25 cellular contexts compared by ENCODE assay signal in genomic region chr17:82901356-82901755, GRCh38.
"Had no signal": no experiment of that assay in that cellular context is flagged by ENCODE, and none has a peak within 500 bp of the region (broad histone marks: within the 10 kb centered on the region; RNA-seq: fewer than 3 reads in every experiment).

No MANE protein-coding gene starts in this region.

- H3K27me3 ChIP-seq: ascending aorta, esophagus muscularis mucosa, gastrocnemius medialis, stomach, suprapubic skin, transverse colon had no signal

- DNase-seq: activated CD4-positive, alpha-beta T cell treated with anti-CD3 and anti-CD28 coated beads, Interleukin-2, amount 10 ng/mL, durations not matched to agents 7 days and 5 days; activated CD4-positive, CD25-positive, alpha-beta regulatory T cell treated with anti-CD3 and anti-CD28 coated beads, Interleukin-2, amount 50 U/mL, for 72 hours; activated CD8-positive, alpha-beta memory T cell treated with anti-CD3 and anti-CD28 coated beads, Interleukin-2, amount 10 ng/mL, durations not matched to agents 7 days and 5 days; activated CD8-positive, alpha-beta T cell treated with anti-CD3 and anti-CD28 coated beads for 36 hours; activated gamma-delta T cell; activated naive CD4-positive, alpha-beta T cell treated with anti-CD3 and anti-CD28 coated beads, Interleukin-2, amount 50 U/mL, for 16 hours; activated naive CD8-positive, alpha-beta T cell treated with anti-CD3 and anti-CD28 coated beads, Interleukin-2, amount 50 U/mL, for 24 hours; activated T-cell treated with anti-CD3 and anti-CD28 coated beads for 4 hours; gastrocnemius medialis; head of caudate nucleus; lower lobe of right lung; naive thymus-derived CD4-positive, alpha-beta T cell; stomach; T-cell; transverse colon; WERI-Rb-1 had no signal

- H3K36me3 ChIP-seq: transverse colon had no signal

- H3K27ac Mint-ChIP-seq: activated CD4-positive, alpha-beta T cell treated with anti-CD3 and anti-CD28 coated beads, Interleukin-2, amount 10 ng/mL, durations not matched to agents 7 days and 5 days; activated CD8-positive, alpha-beta memory T cell treated with anti-CD3 and anti-CD28 coated beads, Interleukin-2, amount 10 ng/mL, durations not matched to agents 7 days and 5 days; activated CD8-positive, alpha-beta T cell treated with anti-CD3 and anti-CD28 coated beads for 36 hours; activated naive CD8-positive, alpha-beta T cell treated with anti-CD3 and anti-CD28 coated beads, Interleukin-2, amount 50 U/mL, for 24 hours; progenitor cell of endocrine pancreas; stimulated activated memory B cell treated with anti-CD40 and anti-IgM and Interleukin-4, amounts not matched to agents 10 μg/mL and 1 μg/mL and 100 μg/mL, for 72 hours; T-cell; T-helper 2 cell treated with Interferon-gamma antibody and Interleukin-4, amounts not matched to agents 5 μg/mL and 100 μg/mL, for 36 hours had no signal

- H3K4me1 Mint-ChIP-seq: neural crest cell; stimulated activated memory B cell treated with anti-CD40 and anti-IgM and Interleukin-4, amounts not matched to agents 10 μg/mL and 1 μg/mL and 100 μg/mL, for 72 hours had no signal

- H3K27ac ChIP-seq: ascending aorta, coronary artery, esophagus muscularis mucosa, lower lobe of right lung, stomach, suprapubic skin, transverse colon, WERI-Rb-1 had no signal

- H3K9me3 ChIP-seq: ascending aorta, esophagus muscularis mucosa, gastrocnemius medialis, lower lobe of right lung, stomach, suprapubic skin, transverse colon had no signal

- H3K27me3 Mint-ChIP-seq: activated CD4-positive, alpha-beta T cell treated with anti-CD3 and anti-CD28 coated beads, Interleukin-2, amount 10 ng/mL, durations not matched to agents 7 days and 5 days; activated CD8-positive, alpha-beta memory T cell treated with anti-CD3 and anti-CD28 coated beads, Interleukin-2, amount 10 ng/mL, durations not matched to agents 7 days and 5 days; activated CD8-positive, alpha-beta T cell treated with anti-CD3 and anti-CD28 coated beads for 36 hours; activated naive CD8-positive, alpha-beta T cell treated with anti-CD3 and anti-CD28 coated beads, Interleukin-2, amount 50 U/mL, for 24 hours; central memory CD8-positive, alpha-beta T cell; naive thymus-derived CD4-positive, alpha-beta T cell; progenitor cell of endocrine pancreas; stimulated activated memory B cell treated with anti-CD40 and anti-IgM and Interleukin-4, amounts not matched to agents 10 μg/mL and 1 μg/mL and 100 μg/mL, for 72 hours; T-cell had no signal

- H3K4me3 Mint-ChIP-seq: activated CD4-positive, alpha-beta T cell treated with anti-CD3 and anti-CD28 coated beads, Interleukin-2, amount 10 ng/mL, durations not matched to agents 7 days and 5 days; activated CD8-positive, alpha-beta memory T cell treated with anti-CD3 and anti-CD28 coated beads, Interleukin-2, amount 10 ng/mL, durations not matched to agents 7 days and 5 days; activated CD8-positive, alpha-beta T cell treated with anti-CD3 and anti-CD28 coated beads for 36 hours; activated naive CD8-positive, alpha-beta T cell treated with anti-CD3 and anti-CD28 coated beads, Interleukin-2, amount 50 U/mL, for 24 hours; central memory CD8-positive, alpha-beta T cell; naive thymus-derived CD4-positive, alpha-beta T cell; neural crest cell; stimulated activated memory B cell treated with anti-CD40 and anti-IgM and Interleukin-4, amounts not matched to agents 10 μg/mL and 1 μg/mL and 100 μg/mL, for 72 hours; T-cell; T-helper 2 cell treated with Interferon-gamma antibody and Interleukin-4, amounts not matched to agents 5 μg/mL and 100 μg/mL, for 36 hours had no signal

- H3K4me3 ChIP-seq: ascending aorta, coronary artery, esophagus muscularis mucosa, lower lobe of right lung, stomach, suprapubic skin, transverse colon had no signal

- ATAC-seq: activated CD8-positive, alpha-beta memory T cell treated with anti-CD3 and anti-CD28 coated beads, Interleukin-2, amount 10 ng/mL, durations not matched to agents 7 days and 5 days; activated CD8-positive, alpha-beta T cell treated with anti-CD3 and anti-CD28 coated beads for 36 hours; activated naive CD8-positive, alpha-beta T cell treated with anti-CD3 and anti-CD28 coated beads, Interleukin-2, amount 50 U/mL, for 24 hours; lower lobe of right lung; naive thymus-derived CD4-positive, alpha-beta T cell; stimulated activated memory B cell treated with anti-CD40 and anti-IgM and Interleukin-4, amounts not matched to agents 10 μg/mL and 1 μg/mL and 100 μg/mL, for 72 hours; T-cell had no signal

- H3K4me1 ChIP-seq: ascending aorta, lower lobe of right lung, suprapubic skin, transverse colon had no signal

- H3K9me3 Mint-ChIP-seq: activated CD4-positive, alpha-beta T cell treated with anti-CD3 and anti-CD28 coated beads, Interleukin-2, amount 10 ng/mL, durations not matched to agents 7 days and 5 days; activated CD8-positive, alpha-beta T cell treated with anti-CD3 and anti-CD28 coated beads for 36 hours; activated naive CD8-positive, alpha-beta T cell treated with anti-CD3 and anti-CD28 coated beads, Interleukin-2, amount 50 U/mL, for 24 hours; central memory CD8-positive, alpha-beta T cell; naive thymus-derived CD4-positive, alpha-beta T cell; neural crest cell; stimulated activated memory B cell treated with anti-CD40 and anti-IgM and Interleukin-4, amounts not matched to agents 10 μg/mL and 1 μg/mL and 100 μg/mL, for 72 hours; T-cell; T-helper 2 cell treated with Interferon-gamma antibody and Interleukin-4, amounts not matched to agents 5 μg/mL and 100 μg/mL, for 36 hours had no signal
